39 cellular contexts compared by ENCODE assay signal in genomic region chr10:70730955-70731354, GRCh38. TPM values are rescaled to one million over a fixed set of nuclear protein-coding genes. Genes with fewer than 3 reads are reported as not detected.
"Had no signal": no experiment of that assay in that cellular context is flagged by ENCODE, and none has a peak within 500 bp of the region (broad histone marks: within the 10 kb centered on the region; RNA-seq: fewer than 3 reads in every experiment).

No MANE protein-coding gene starts in this region.

- ATAC-seq: activated CD8-positive, alpha-beta T cell treated with anti-CD3 and anti-CD28 coated beads for 36 hours; activated naive CD4-positive, alpha-beta T cell treated with anti-CD3 and anti-CD28 coated beads, Interleukin-2, amount 50 U/mL, for 72 hours; activated T-cell treated with anti-CD3 and anti-CD28 coated beads, Interleukin-2, amount 50 U/mL, for 4 hours; activated T-cell treated with anti-CD3 and anti-CD28 coated beads, Interleukin-2, amount 50 U/mL, for 72 hours; activated T-helper 17 cell treated with anti-CD3 and anti-CD28 coated beads, Interleukin-2, amount 50 U/mL, for 72 hours; body of pancreas had no signal

- H3K4me3 ChIP-seq: adrenal gland, body of pancreas, breast epithelium had no signal

- H3K4me1 ChIP-seq: adrenal gland, body of pancreas, breast epithelium had no signal

- H3K27me3 ChIP-seq: adrenal gland, body of pancreas, brain microvascular endothelial cell, breast epithelium had no signal

- FAIRE-seq: astrocyte, TTC549 had no signal

- H3K9me3 ChIP-seq: adrenal gland, body of pancreas, breast epithelium had no signal

- H3K9me3 Mint-ChIP-seq: activated B cell treated with CpG ODN at 0.5 μM for 24 hours; activated CD4-positive, alpha-beta memory T cell treated with anti-CD3 and anti-CD28 coated beads for 36 hours; activated CD4-positive, alpha-beta T cell treated with anti-CD3 and anti-CD28 coated beads, Interleukin-2, amount 10 ng/mL, durations not matched to agents 24 days and 14 days; activated CD8-positive, alpha-beta T cell treated with anti-CD3 and anti-CD28 coated beads for 36 hours; activated naive CD4-positive, alpha-beta T cell treated with anti-CD3 and anti-CD28 coated beads for 36 hours; activated naive CD4-positive, alpha-beta T cell treated with anti-CD3 and anti-CD28 coated beads, Interleukin-2, amount 50 U/mL, for 72 hours; activated naive CD8-positive, alpha-beta T cell treated with anti-CD3 and anti-CD28 coated beads for 36 hours; activated T-cell treated with anti-CD3 and anti-CD28 coated beads, Interleukin-2, amount 50 U/mL, for 4 hours; activated T-cell treated with anti-CD3 and anti-CD28 coated beads, Interleukin-2, amount 50 U/mL, for 72 hours; activated T-helper 1 cell treated with anti-CD3 and anti-CD28 coated beads, Interleukin-12 subunit alpha, Interleukin-12 subunit beta, Interleukin-2, Interleukin-4 antibody, amounts not matched to agents 30 ng/mL and 10 ng/mL and 1 ng/mL, durations not matched to agents 14 hours and 24 hours and 36 hours; activated T-helper 17 cell treated with anti-CD3 and anti-CD28 coated beads, Interleukin-2, amount 50 U/mL, for 72 hours; T-helper 1 cell treated with Interleukin-12 subunit alpha and Interleukin-12 subunit beta and Interleukin-4 antibody, amounts not matched to agents 30 μg/mL and 1 μg/mL, for 36 hours; T-helper 2 cell treated with Interferon-gamma antibody and Interleukin-4, amounts not matched to agents 5 μg/mL and 100 μg/mL, for 36 hours had no signal

- H3K4me1 Mint-ChIP-seq: activated B cell treated with CpG ODN at 0.5 μM for 24 hours; activated CD4-positive, alpha-beta T cell treated with anti-CD3 and anti-CD28 coated beads, Interleukin-2, amount 10 ng/mL, durations not matched to agents 24 days and 14 days; activated naive CD8-positive, alpha-beta T cell treated with anti-CD3 and anti-CD28 coated beads for 36 hours; activated T-helper 17 cell treated with anti-CD3 and anti-CD28 coated beads, Interleukin-2, amount 50 U/mL, for 72 hours had no signal

- H3K4me3 Mint-ChIP-seq: activated B cell treated with CpG ODN at 0.5 μM for 24 hours; activated CD4-positive, alpha-beta memory T cell treated with anti-CD3 and anti-CD28 coated beads for 36 hours; activated CD4-positive, alpha-beta T cell treated with anti-CD3 and anti-CD28 coated beads, Interleukin-2, amount 10 ng/mL, durations not matched to agents 24 days and 14 days; activated CD8-positive, alpha-beta T cell treated with anti-CD3 and anti-CD28 coated beads for 36 hours; activated naive CD4-positive, alpha-beta T cell treated with anti-CD3 and anti-CD28 coated beads for 36 hours; activated naive CD8-positive, alpha-beta T cell treated with anti-CD3 and anti-CD28 coated beads for 36 hours; activated T-cell treated with anti-CD3 and anti-CD28 coated beads, Interleukin-2, amount 50 U/mL, for 4 hours; activated T-cell treated with anti-CD3 and anti-CD28 coated beads, Interleukin-2, amount 50 U/mL, for 72 hours; activated T-helper 1 cell treated with anti-CD3 and anti-CD28 coated beads, Interleukin-12 subunit alpha, Interleukin-12 subunit beta, Interleukin-2, Interleukin-4 antibody, amounts not matched to agents 30 ng/mL and 10 ng/mL and 1 ng/mL, durations not matched to agents 14 hours and 24 hours and 36 hours; activated T-helper 17 cell treated with anti-CD3 and anti-CD28 coated beads, Interleukin-2, amount 50 U/mL, for 72 hours; T-helper 1 cell treated with Interleukin-12 subunit alpha and Interleukin-12 subunit beta and Interleukin-4 antibody, amounts not matched to agents 30 μg/mL and 1 μg/mL, for 36 hours; T-helper 2 cell treated with Interferon-gamma antibody and Interleukin-4, amounts not matched to agents 5 μg/mL and 100 μg/mL, for 36 hours had no signal

- H3K36me3 Mint-ChIP-seq: activated CD4-positive, alpha-beta memory T cell treated with anti-CD3 and anti-CD28 coated beads for 36 hours; activated naive CD4-positive, alpha-beta T cell treated with anti-CD3 and anti-CD28 coated beads, Interleukin-2, amount 50 U/mL, for 72 hours; activated naive CD8-positive, alpha-beta T cell treated with anti-CD3 and anti-CD28 coated beads for 36 hours had no signal

- H3K36me3 ChIP-seq: adrenal gland, brain microvascular endothelial cell, breast epithelium had no signal

- H3K27ac Mint-ChIP-seq: activated B cell treated with CpG ODN at 0.5 μM for 24 hours; activated CD4-positive, alpha-beta memory T cell treated with anti-CD3 and anti-CD28 coated beads for 36 hours; activated CD4-positive, alpha-beta T cell treated with anti-CD3 and anti-CD28 coated beads, Interleukin-2, amount 10 ng/mL, durations not matched to agents 24 days and 14 days; activated CD8-positive, alpha-beta T cell treated with anti-CD3 and anti-CD28 coated beads for 36 hours; activated naive CD4-positive, alpha-beta T cell treated with anti-CD3 and anti-CD28 coated beads for 36 hours; activated naive CD8-positive, alpha-beta T cell treated with anti-CD3 and anti-CD28 coated beads for 36 hours; activated T-cell treated with anti-CD3 and anti-CD28 coated beads, Interleukin-2, amount 50 U/mL, for 72 hours; activated T-helper 1 cell treated with anti-CD3 and anti-CD28 coated beads, Interleukin-12 subunit alpha, Interleukin-12 subunit beta, Interleukin-2, Interleukin-4 antibody, amounts not matched to agents 30 ng/mL and 10 ng/mL and 1 ng/mL, durations not matched to agents 14 hours and 24 hours and 36 hours; activated T-helper 17 cell treated with anti-CD3 and anti-CD28 coated beads, Interleukin-2, amount 50 U/mL, for 72 hours; T-helper 1 cell treated with Interleukin-12 subunit alpha and Interleukin-12 subunit beta and Interleukin-4 antibody, amounts not matched to agents 30 μg/mL and 1 μg/mL, for 36 hours; T-helper 2 cell treated with Interferon-gamma antibody and Interleukin-4, amounts not matched to agents 5 μg/mL and 100 μg/mL, for 36 hours had no signal

- H3K27me3 Mint-ChIP-seq: activated B cell treated with CpG ODN at 0.5 μM for 24 hours; activated CD4-positive, alpha-beta memory T cell treated with anti-CD3 and anti-CD28 coated beads for 36 hours; activated CD4-positive, alpha-beta T cell treated with anti-CD3 and anti-CD28 coated beads, Interleukin-2, amount 10 ng/mL, durations not matched to agents 24 days and 14 days; activated CD8-positive, alpha-beta T cell treated with anti-CD3 and anti-CD28 coated beads for 36 hours; activated naive CD8-positive, alpha-beta T cell treated with anti-CD3 and anti-CD28 coated beads for 36 hours; activated T-helper 17 cell treated with anti-CD3 and anti-CD28 coated beads, Interleukin-2, amount 50 U/mL, for 72 hours had no signal

- H3K27ac ChIP-seq: adrenal gland, body of pancreas, brain microvascular endothelial cell, breast epithelium, VCaP had no signal

- DNase-seq: activated B cell treated with CpG ODN at 0.5 μM for 24 hours; activated CD4-positive, alpha-beta memory T cell treated with anti-CD3 and anti-CD28 coated beads for 36 hours; activated CD4-positive, alpha-beta T cell treated with anti-CD3 and anti-CD28 coated beads for 4 hours; activated CD4-positive, alpha-beta T cell treated with anti-CD3 and anti-CD28 coated beads, Interleukin-2, amount 10 ng/mL, durations not matched to agents 24 days and 14 days; activated CD4-positive, alpha-beta T cell treated with anti-CD3 and anti-CD28 coated beads, Interleukin-2, amount 50 U/mL, for 1 hour; activated CD4-positive, alpha-beta T cell treated with anti-CD3 and anti-CD28 coated beads, Interleukin-2, amount 50 U/mL, for 4 hours; activated CD4-positive, CD25-positive, alpha-beta regulatory T cell treated with anti-CD3 and anti-CD28 coated beads, Interleukin-2, amount 50 U/mL, for 72 hours; activated CD8-positive, alpha-beta memory T cell treated with anti-CD3 and anti-CD28 coated beads, Interleukin-2, amount 50 U/mL, for 4 hours; activated CD8-positive, alpha-beta T cell treated with anti-CD3 and anti-CD28 coated beads for 36 hours; activated effector memory CD4-positive, alpha-beta T cell treated with anti-CD3 and anti-CD28 coated beads, Interleukin-2, amount 50 U/mL, for 16 hours; activated gamma-delta T cell treated with Interleukin-2 at 50 U/mL for 16 hours; activated naive CD4-positive, alpha-beta T cell; activated naive CD4-positive, alpha-beta T cell treated with anti-CD3 and anti-CD28 coated beads for 36 hours; activated naive CD4-positive, alpha-beta T cell treated with anti-CD3 and anti-CD28 coated beads, Interleukin-2, amount 50 U/mL, for 16 hours; activated naive CD8-positive, alpha-beta T cell treated with anti-CD3 and anti-CD28 coated beads for 36 hours; activated T-cell treated with anti-CD3 and anti-CD28 coated beads for 4 hours; activated T-cell treated with anti-CD3 and anti-CD28 coated beads, Interleukin-2, amount 50 U/mL, for 1 hour; activated T-cell treated with anti-CD3 and anti-CD28 coated beads, Interleukin-2, amount 50 U/mL, for 4 hours; activated T-cell treated with anti-CD3 and anti-CD28 coated beads, Interleukin-2, amount 50 U/mL, for 72 hours; adrenal gland; amniotic stem cell; aorta; body of pancreas; brain microvascular endothelial cell; central memory CD4-positive, alpha-beta T cell; T-helper 1 cell; T-helper 2 cell; T-helper 9 cell had no signal

RNA-seq across cellular contexts. Expression of gene TBATA, which starts 54.2 kb away (rescaled TPM):
- total RNA-seq: activated B cell treated with CpG ODN at 0.5 μM for 24 hours; activated CD4-positive, alpha-beta memory T cell treated with anti-CD3 and anti-CD28 coated beads for 36 hours; activated CD4-positive, alpha-beta T cell treated with anti-CD3 and anti-CD28 coated beads, Interleukin-2, amount 10 ng/mL, durations not matched to agents 24 days and 14 days; activated CD8-positive, alpha-beta memory T cell treated with anti-CD3 and anti-CD28 coated beads for 36 hours; activated CD8-positive, alpha-beta T cell treated with anti-CD3 and anti-CD28 coated beads for 36 hours; activated naive CD4-positive, alpha-beta T cell treated with anti-CD3 and anti-CD28 coated beads for 36 hours; activated naive CD4-positive, alpha-beta T cell treated with anti-CD3 and anti-CD28 coated beads, Interleukin-2, amount 50 U/mL, for 72 hours; activated naive CD8-positive, alpha-beta T cell treated with anti-CD3 and anti-CD28 coated beads for 36 hours; activated T-cell treated with anti-CD3 and anti-CD28 coated beads, Interleukin-2, amount 50 U/mL, for 4 hours; activated T-cell treated with anti-CD3 and anti-CD28 coated beads, Interleukin-2, amount 50 U/mL, for 72 hours; activated T-helper 1 cell treated with anti-CD3 and anti-CD28 coated beads, Interleukin-12 subunit alpha, Interleukin-12 subunit beta, Interleukin-2, Interleukin-4 antibody, amounts not matched to agents 30 ng/mL and 10 ng/mL and 1 ng/mL, durations not matched to agents 14 hours and 24 hours and 36 hours; activated T-helper 17 cell treated with anti-CD3 and anti-CD28 coated beads, Interleukin-2, amount 50 U/mL, for 72 hours; adrenal gland; aorta; astrocyte; body of pancreas; breast epithelium; cardiac septum had no signal
- polyA plus RNA-seq: aorta had no signal

RNA-seq across cellular contexts. Expression of gene ADAMTS14, which starts 58.6 kb away (rescaled TPM):
- total RNA-seq: activated CD4-positive, alpha-beta memory T cell treated with anti-CD3 and anti-CD28 coated beads for 36 hours; activated naive CD4-positive, alpha-beta T cell treated with anti-CD3 and anti-CD28 coated beads for 36 hours had no signal
